ENCODE assay signal across 8 cellular contexts in genomic region chrX:29478336-29479069, GRCh38.
DNase-seq lines count a peak whose midpoint lies in the region; ATAC-seq and TF ChIP-seq lines count a peak whose summit lies in the region.

No MANE protein-coding gene starts in this region.

- H3K79me2 ChIP-seq in KMS-11 (ENCODE audit: insufficient read depth, low read depth) = no peaks in the 10 kb centered on the region

- H3K27ac ChIP-seq in 22Rv1 (no peak overlapping the region), KMS-11 (no peak overlapping the region)

- H3K4me1 ChIP-seq in KMS-11 (ENCODE audit: low read depth, poor library complexity, severe bottlenecking) = peaks cover 3% of the 10 kb centered on the region

- H3K36me3 ChIP-seq in H7 (replicated peaks; ENCODE audit: control insufficient read depth, insufficient read depth, low read length) = no peaks in the 10 kb centered on the region
- H3K36me3 ChIP-seq in KMS-11 (ENCODE audit: insufficient read depth) = no peaks in the 10 kb centered on the region

- TF ChIP-seq CTCF in 22Rv1 (IDR thresholded peaks at IDR 0.05) (peak; percentile 79), GM12873 (IDR thresholded peaks at IDR 0.05; ENCODE audit: insufficient read depth, low read depth, low read length, missing control alignments) (peak; percentile 87), KMS-11 (conservative IDR thresholded peaks at IDR 0.05; ENCODE audit: low read depth, low read length) (peak; percentile 54; the same call in 1 of the 2 replicates), WI38 (IDR thresholded peaks at IDR 0.05; ENCODE audit: low read depth, low read length) (peak; percentile 66)

- H3K4me3 ChIP-seq in H7 (ENCODE audit: insufficient read depth, low read depth, low read length) (no peak overlapping the region), KMS-11 (IDR thresholded peaks at IDR 0.05; ENCODE audit: insufficient read depth, low read depth, low read length) (no peak overlapping the region), WI38 (ENCODE audit: low read depth, low read length) (no peak overlapping the region)

- H3K27me3 ChIP-seq in H7 (ENCODE audit: control insufficient read depth, insufficient read depth, low read length) = no peaks in the 10 kb centered on the region
- no peaks in the 10 kb centered on the region for H3K27me3 ChIP-seq in KMS-11 (ENCODE audit: insufficient read depth, low read depth)

- peak; percentile 66 for DNase-seq in H7
- DNase-seq in left colon = peak in 1 of 2 donors; percentile 8
- DNase-seq in HuH-7.5 (ENCODE audit: low spot score) = no peak
- no peak for DNase-seq in SHP77 treated with DMSO at 0.1 percent for 48 hours (lab: John Stamatoyannopoulos, UW)

- H4K20me1 ChIP-seq in KMS-11 (ENCODE audit: insufficient read depth) = no peaks in the 10 kb centered on the region

- ATAC-seq in left colon = peak; percentile 70

- peak overlapping the region; percentile 71; the same call in 1 of the 2 replicates for H2AFZ ChIP-seq in KMS-11 (ENCODE audit: low read depth)

- peak overlapping the region; percentile 17; the same call in 1 of the 2 replicates for H3K4me2 ChIP-seq in KMS-11

- intact Hi-C loops in left colon (cut with DNase I, micrococcal nuclease) = no loop called here

- no peak overlapping the region for H3K9ac ChIP-seq in KMS-11
